ENCODE assay signal across 17 cellular contexts in genomic region chr5:96940586-96940985, GRCh38. TPM values are rescaled to one million over a fixed set of nuclear protein-coding genes. Genes with fewer than 3 reads are reported as not detected.
DNase-seq lines count a peak whose midpoint lies in the region; ATAC-seq and TF ChIP-seq lines count a peak whose summit lies in the region.
"Had no signal": no experiment of that assay in that cellular context is flagged by ENCODE, and none has a peak within 500 bp of the region (broad histone marks: within the 10 kb centered on the region; RNA-seq: fewer than 3 reads in every experiment).

No MANE protein-coding gene starts in this region.

- DNase-seq in MCF 10A (ENCODE audit: unreplicated experiment) (peak; percentile 37), breast epithelium (ENCODE audit: low spot score in 2 of 2) (no peak), fibroblast of lung (ENCODE audit: low read depth in 2 of 2) (peak; percentile 28 to 52)
- DNase-seq in stimulated activated naive B cell treated with anti-CD40 and anti-IgM and Interleukin-4, amounts not matched to agents 10 μg/mL and 1 μg/mL and 100 μg/mL, for 72 hours = no peak
- no peak for DNase-seq in effector CD4-positive, alpha-beta T cell
- DNase-seq: activated CD4-positive, CD25-positive, alpha-beta regulatory T cell; activated naive CD8-positive, alpha-beta T cell treated with anti-CD3 and anti-CD28 coated beads for 36 hours; COR-L47; esophagus squamous epithelium; NCI-H1048; right cardiac atrium had no signal

- H2AFZ ChIP-seq in SU-DHL-6 (ENCODE audit: low read depth, low read length, severe bottlenecking) (no peak overlapping the region), fibroblast of lung (ENCODE audit: low read length) (no peak overlapping the region)
- H2AFZ ChIP-seq: hepatocyte had no signal

- CTCF ChIA-PET in MCF 10A (lab: Yijun Ruan, JAX) = interaction anchor here (0.8 to 3.3 kb wide), 4 partner anchors 8 to 221 kb away, joined by 3 to 9 read pairs (median 4); no protein-coding TSS in a partner anchor

- no peaks in the 10 kb centered on the region for H3K4me1 ChIP-seq in breast epithelium
- H3K4me1 ChIP-seq in fibroblast of lung (ENCODE audit: control insufficient read depth, extremely low read depth, insufficient read depth, low read length) = peaks cover 6% of the 10 kb centered on the region

- H3K36me3 Mint-ChIP-seq in MCF 10A (ENCODE audit: insufficient read depth, unreplicated experiment) = peaks cover 9% of the 10 kb centered on the region
- peaks cover 27 to 33% of the 10 kb centered on the region in 2 donors for H3K36me3 Mint-ChIP-seq in stimulated activated naive B cell treated with anti-CD40 and anti-IgM and Interleukin-4, amounts not matched to agents 10 μg/mL and 1 μg/mL and 100 μg/mL, for 72 hours

- POLR2A ChIA-PET in MCF 10A (lab: Yijun Ruan, JAX) = interaction anchor here (0.6 to 1.4 kb wide), 4 partner anchors 12 to 71 kb away, joined by 3 to 4 read pairs (median 4); no protein-coding TSS in a partner anchor

- H3K27ac Mint-ChIP-seq in MCF 10A (ENCODE audit: low read depth, unreplicated experiment) = no peak overlapping the region
- peak overlapping the region; percentile 31 for H3K27ac Mint-ChIP-seq in stimulated activated naive B cell treated with anti-CD40 and anti-IgM and Interleukin-4, amounts not matched to agents 10 μg/mL and 1 μg/mL and 100 μg/mL, for 72 hours
- H3K27ac Mint-ChIP-seq: activated naive CD8-positive, alpha-beta T cell treated with anti-CD3 and anti-CD28 coated beads for 36 hours had no signal

- no peaks in the 10 kb centered on the region for H3K36me3 ChIP-seq in breast epithelium
- peaks cover 24% of the 10 kb centered on the region for H3K36me3 ChIP-seq in SU-DHL-6 (ENCODE audit: low read length)
- H3K36me3 ChIP-seq in fibroblast of lung (ENCODE audit: control insufficient read depth, insufficient read depth, low read length) = no peaks in the 10 kb centered on the region
- H3K36me3 ChIP-seq: esophagus squamous epithelium, neutrophil had no signal

- H3K27me3 ChIP-seq in breast epithelium (no peaks in the 10 kb centered on the region), SU-DHL-6 (ENCODE audit: low read length) (no peaks in the 10 kb centered on the region), fibroblast of lung (ENCODE audit: control insufficient read depth, insufficient read depth, low read length) (no peaks in the 10 kb centered on the region)
- H3K27me3 ChIP-seq: esophagus squamous epithelium, hepatocyte, neutrophil had no signal

- H3K4me3 Mint-ChIP-seq in MCF 10A (ENCODE audit: unreplicated experiment) = no peak overlapping the region
- no peak overlapping the region for H3K4me3 Mint-ChIP-seq in stimulated activated naive B cell treated with anti-CD40 and anti-IgM and Interleukin-4, amounts not matched to agents 10 μg/mL and 1 μg/mL and 100 μg/mL, for 72 hours
- H3K4me3 Mint-ChIP-seq: activated naive CD8-positive, alpha-beta T cell treated with anti-CD3 and anti-CD28 coated beads for 36 hours had no signal

- peaks cover 29% of the 10 kb centered on the region for H3K4me1 Mint-ChIP-seq in MCF 10A (ENCODE audit: insufficient read depth, unreplicated experiment)
- H3K4me1 Mint-ChIP-seq in stimulated activated naive B cell treated with anti-CD40 and anti-IgM and Interleukin-4, amounts not matched to agents 10 μg/mL and 1 μg/mL and 100 μg/mL, for 72 hours = peaks cover 30 to 71% of the 10 kb centered on the region in 2 donors

- H3K79me2 ChIP-seq in SU-DHL-6 (ENCODE audit: insufficient read depth, low read length) (peaks cover 93% of the 10 kb centered on the region), fibroblast of lung (ENCODE audit: control insufficient read depth, insufficient read depth, low read length) (peaks cover 40% of the 10 kb centered on the region)

- no peaks in the 10 kb centered on the region for H3K27me3 Mint-ChIP-seq in MCF 10A (ENCODE audit: insufficient read depth, unreplicated experiment)
- no peaks in the 10 kb centered on the region for H3K27me3 Mint-ChIP-seq in stimulated activated naive B cell treated with anti-CD40 and anti-IgM and Interleukin-4, amounts not matched to agents 10 μg/mL and 1 μg/mL and 100 μg/mL, for 72 hours
- H3K27me3 Mint-ChIP-seq: activated naive CD8-positive, alpha-beta T cell treated with anti-CD3 and anti-CD28 coated beads for 36 hours had no signal

- no peaks in the 10 kb centered on the region for H3K9me2 ChIP-seq in SU-DHL-6 (replicated peaks; ENCODE audit: insufficient read depth, low read length)

- no peak for TF ChIP-seq CTCF in MCF 10A (IDR thresholded peaks at IDR 0.05; ENCODE audit: unreplicated experiment)
- no peak for TF ChIP-seq CTCF in breast epithelium (IDR thresholded peaks at IDR 0.05)
- no peak for TF ChIP-seq CTCF in SU-DHL-6 (IDR thresholded peaks at IDR 0.05; ENCODE audit: insufficient read depth, low read length, poor library complexity, severe bottlenecking)
- TF ChIP-seq CTCF in fibroblast of lung (conservative IDR thresholded peaks at IDR 0.05 in 1 of 2, IDR thresholded peaks at IDR 0.05 in 1 of 2; ENCODE audit: low read depth in 1 of 2, low read length in 2 of 2) = no peak

- H4K20me1 ChIP-seq in SU-DHL-6 (ENCODE audit: low read depth, low read length) = peaks cover 17% of the 10 kb centered on the region; the same call in 1 of the 2 replicates
- no peaks in the 10 kb centered on the region for H4K20me1 ChIP-seq in fibroblast of lung (ENCODE audit: control insufficient read depth, extremely low read depth, insufficient read depth, low read length)

- no peak for TF ChIP-seq POLR2A in breast epithelium (IDR thresholded peaks at IDR 0.05)

- no peak overlapping the region for H3K27ac ChIP-seq in breast epithelium
- H3K27ac ChIP-seq in SU-DHL-6 (ENCODE audit: low read depth, low read length) = no peak overlapping the region
- H3K27ac ChIP-seq in fibroblast of lung (ENCODE audit: insufficient read depth, low read length) = no peak overlapping the region
- H3K27ac ChIP-seq: esophagus squamous epithelium, hepatocyte, neutrophil had no signal

- ATAC-seq in stimulated activated naive B cell treated with anti-CD40 and anti-IgM and Interleukin-4, amounts not matched to agents 10 μg/mL and 1 μg/mL and 100 μg/mL, for 72 hours (replicated peaks) = no peak
- ATAC-seq in GM18517 (IDR thresholded peaks at IDR 0.05; ENCODE audit: unreplicated experiment) (no peak), HG02884 (IDR thresholded peaks at IDR 0.05; ENCODE audit: unreplicated experiment) (no peak)
- ATAC-seq: HCT116, right cardiac atrium had no signal

- H3F3A ChIP-seq in SU-DHL-6 (ENCODE audit: insufficient read depth) = peaks cover 19% of the 10 kb centered on the region; the same call in 1 of the 2 replicates

- H3K9ac ChIP-seq in SU-DHL-6 (ENCODE audit: low read length) (no peak overlapping the region), fibroblast of lung (ENCODE audit: insufficient read depth, low read length) (no peak overlapping the region)

- H3K4me3 ChIP-seq in breast epithelium = no peak overlapping the region
- no peak overlapping the region for H3K4me3 ChIP-seq in SU-DHL-6 (ENCODE audit: insufficient read depth, low read length, poor library complexity, severe bottlenecking)
- no peak overlapping the region for H3K4me3 ChIP-seq in fibroblast of lung (replicated peaks in 1 of 4; ENCODE audit: control extremely low read depth in 1 of 4, insufficient read depth in 1 of 4, low read depth in 3 of 4, low read length in 4 of 4)
- H3K4me3 ChIP-seq: esophagus squamous epithelium, hepatocyte had no signal

- BruUV-seq in MCF 10A (replicated peaks; lab: Mats Ljungman, UMichigan) = no TSS peak

- peak overlapping the region; percentile 98 for H3K4me2 ChIP-seq in SU-DHL-6 (ENCODE audit: low read depth, low read length, poor library complexity, severe bottlenecking)
- H3K4me2 ChIP-seq in fibroblast of lung (ENCODE audit: extremely low read depth, insufficient read depth, low read length) = no peak overlapping the region
- H3K4me2 ChIP-seq: hepatocyte had no signal

- H3K9me3 ChIP-seq in breast epithelium (no peaks in the 10 kb centered on the region), SU-DHL-6 (ENCODE audit: insufficient read depth, low read length) (no peaks in the 10 kb centered on the region), fibroblast of lung (ENCODE audit: control insufficient read depth, insufficient read depth, low read depth, low read length) (no peaks in the 10 kb centered on the region)
- H3K9me3 ChIP-seq: esophagus squamous epithelium, neutrophil had no signal

- H3K9me3 Mint-ChIP-seq in MCF 10A (ENCODE audit: unreplicated experiment) = no peaks in the 10 kb centered on the region
- H3K9me3 Mint-ChIP-seq in stimulated activated naive B cell treated with anti-CD40 and anti-IgM and Interleukin-4, amounts not matched to agents 10 μg/mL and 1 μg/mL and 100 μg/mL, for 72 hours = no peaks in the 10 kb centered on the region
- H3K9me3 Mint-ChIP-seq: activated naive CD8-positive, alpha-beta T cell treated with anti-CD3 and anti-CD28 coated beads for 36 hours had no signal

- intact Hi-C loops in MCF 10A (cut with micrococcal nuclease) (no loop called here), breast epithelium (cut with DNase I; ENCODE audit: low total_unique reads) (no loop called here)

RNA-seq across cellular contexts. Expression of gene LNPEP, which starts 4.7 kb away (rescaled TPM):
- 26.4 and 30.5 TPM in 2 replicates for total RNA-seq in MCF 10A (2022)
- 10 to 100 TPM; 64.6 to 71.2 (median 65.1) TPM for total RNA-seq in breast epithelium
- total RNA-seq in fibroblast of lung = 26.1 and 26.2 TPM in 2 replicates
- 15.0 and 19.5 TPM in 2 replicates for polyA plus RNA-seq in fibroblast of lung
- 5.5 and 7.8 TPM in 2 replicates for polyA plus RNA-seq in fibroblast of lung (2012)
- 5.1 and 8.3 TPM in 2 replicates for polyA minus RNA-seq in fibroblast of lung (ENCODE audit: low replicate concordance)

Comparison
In these comparisons a context has a peak if more than half of its experiments do, and no peak if none do; other contexts are left out.
1. DNase-seq: peak in MCF 10A (single experiment) and fibroblast of lung (2 of 2); none in breast epithelium (0 of 2), stimulated activated naive B cell treated with anti-CD40 and anti-IgM and Interleukin-4, amounts not matched to agents 10 μg/mL and 1 μg/mL and 100 μg/mL, for 72 hours (single experiment) and effector CD4-positive, alpha-beta T cell (single experiment).